Comparison of ENCODE assay signal across 1 cellular context in genomic region chr11:122229611-122230386, GRCh38.
TF ChIP-seq lines count a peak whose summit lies in the region.

No MANE protein-coding gene starts in this region.

TF ChIP-seq in IMR-90, 13 proteins besides CTCF, POLR2A, EP300 and RAD21 (continued from another document):
- TF ChIP-seq ELK1 (IDR thresholded peaks at IDR 0.05; ENCODE audit: borderline replicate concordance, low read depth, low read length) (no peak), RCOR1 (IDR thresholded peaks at IDR 0.05; ENCODE audit: insufficient replicate concordance, low read length) (no peak), FOS (IDR thresholded peaks at IDR 0.05; ENCODE audit: low read depth, low read length) (no peak)
- TF ChIP-seq, protein P1, sequence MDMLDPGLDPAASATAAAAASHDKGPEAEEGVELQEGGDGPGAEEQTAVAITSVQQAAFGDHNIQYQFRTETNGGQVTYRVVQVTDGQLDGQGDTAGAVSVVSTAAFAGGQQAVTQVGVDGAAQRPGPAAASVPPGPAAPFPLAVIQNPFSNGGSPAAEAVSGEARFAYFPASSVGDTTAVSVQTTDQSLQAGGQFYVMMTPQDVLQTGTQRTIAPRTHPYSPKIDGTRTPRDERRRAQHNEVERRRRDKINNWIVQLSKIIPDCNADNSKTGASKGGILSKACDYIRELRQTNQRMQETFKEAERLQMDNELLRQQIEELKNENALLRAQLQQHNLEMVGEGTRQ (IDR thresholded peaks at IDR 0.05; ENCODE audit: low read depth, low read length): no peak
